In genomic region chr12:4279120-4279690, GRCh38 we compare ENCODE assay signal across 11 cellular contexts. TPM values are rescaled to one million over a fixed set of nuclear protein-coding genes. Genes with fewer than 3 reads are reported as not detected.
DNase-seq lines count a peak whose midpoint lies in the region; ATAC-seq and TF ChIP-seq lines count a peak whose summit lies in the region.
"Had no signal": no experiment of that assay in that cellular context is flagged by ENCODE, and none has a peak within 500 bp of the region (broad histone marks: within the 10 kb centered on the region; RNA-seq: fewer than 3 reads in every experiment).

No MANE protein-coding gene starts in this region.

- H3K4me1 ChIP-seq in RWPE2 (ENCODE audit: insufficient read depth, poor library complexity, severe bottlenecking) (peaks cover 30% of the 10 kb centered on the region), duodenal mucosa (ENCODE audit: control insufficient read depth in 1 of 2, insufficient read depth in 2 of 2, low read length in 2 of 2) (peaks cover 65% of the 10 kb centered on the region in 2 donors), neural progenitor cell (peaks cover 13% of the 10 kb centered on the region), spleen (peaks cover 0 to 99% (median 69%) of the 10 kb centered on the region in 6 donors)

- TF ChIP-seq POLR2A in GM19193 (IDR thresholded peaks at IDR 0.05; ENCODE audit: extremely low read depth, insufficient read depth, insufficient read length) (peak; percentile 39), spleen (IDR thresholded peaks at IDR 0.05) (no peak)

- H3K9ac ChIP-seq in duodenal mucosa (ENCODE audit: low read depth in 1 of 2, low read length in 2 of 2): peak overlapping the region; percentile 1 to 12
- H3K9ac ChIP-seq in neural progenitor cell: no peak overlapping the region

- intact Hi-C loops in spleen (cut with DNase I; ENCODE audit: low total_unique reads): loop anchor here (5.0 kb wide), 2 partner anchors 392 to 407 kb away; partner anchors contain the start of gene PARP11

- peaks cover 47% of the 10 kb centered on the region for H3K79me2 ChIP-seq in neural progenitor cell (ENCODE audit: low read depth)

- WGBS in spleen, 5 donors: 70 to 85% (median 78%) methylated on average over 10 of the region's 10 CpGs

- H3K36me3 Mint-ChIP-seq in neural progenitor cell: peaks cover 64% of the 10 kb centered on the region

- DNase-seq in RWPE2 (ENCODE audit: low spot score) (no peak), neural progenitor cell (ENCODE audit: low spot score) (no peak), spleen (no peak), NCI-H1092 (lab: John Stamatoyannopoulos, UW) (no peak)
- DNase-seq: activated gamma-delta T cell, NCI-H187, NCI-H774, WERI-Rb-1 had no signal

- peaks cover 5% of the 10 kb centered on the region for H3F3A ChIP-seq in neural progenitor cell (ENCODE audit: low read depth)

- TF ChIP-seq CTCF in RWPE2 (IDR thresholded peaks at IDR 0.05; ENCODE audit: poor library complexity, severe bottlenecking) (no peak), neural progenitor cell (IDR thresholded peaks at IDR 0.05) (no peak), spleen (IDR thresholded peaks at IDR 0.05 in 8 of 11, conservative IDR thresholded peaks at IDR 0.05 in 3 of 11) (no peak)

- no peak overlapping the region for H3K4me3 ChIP-seq in RWPE2 (ENCODE audit: severe bottlenecking)
- peak overlapping the region in 1 of 2 donors; percentile 24 for H3K4me3 ChIP-seq in duodenal mucosa (ENCODE audit: low read depth in 1 of 2, low read length in 2 of 2)
- H3K4me3 ChIP-seq in neural progenitor cell: no peak overlapping the region
- no peak overlapping the region for H3K4me3 ChIP-seq in spleen

- H3K36me3 ChIP-seq in RWPE2 (ENCODE audit: low read depth) (peaks cover 97% of the 10 kb centered on the region), duodenal mucosa (ENCODE audit: control insufficient read depth in 1 of 2, insufficient read depth in 2 of 2, low read length in 2 of 2) (peaks cover 37 to 67% of the 10 kb centered on the region in 2 donors), neural progenitor cell (peaks cover 7% of the 10 kb centered on the region), spleen (peaks cover 0 to 81% (median 64%) of the 10 kb centered on the region in 6 donors)
- H3K36me3 ChIP-seq: WERI-Rb-1 had no signal

- peaks cover 14% of the 10 kb centered on the region for H3K27me3 Mint-ChIP-seq in neural progenitor cell (ENCODE audit: insufficient read depth, low read depth)

- H4K20me1 ChIP-seq in neural progenitor cell (ENCODE audit: low read depth): peaks cover 84% of the 10 kb centered on the region

- ATAC-seq in RWPE2 (ENCODE audit: low read depth) (no peak), HG03039 (IDR thresholded peaks at IDR 0.05; ENCODE audit: unreplicated experiment) (no peak)

- H3K4me3 Mint-ChIP-seq in neural progenitor cell: peak overlapping the region; percentile 78

- no peaks in the 10 kb centered on the region for H3K9me3 ChIP-seq in RWPE2 (ENCODE audit: severe bottlenecking)
- H3K9me3 ChIP-seq in duodenal mucosa (ENCODE audit: control insufficient read depth in 1 of 2, low read length in 2 of 2): no peaks in the 10 kb centered on the region
- H3K9me3 ChIP-seq in neural progenitor cell (ENCODE audit: low read depth): no peaks in the 10 kb centered on the region
- H3K9me3 ChIP-seq in spleen: no peaks in the 10 kb centered on the region

- H3K27ac Mint-ChIP-seq in neural progenitor cell: no peak overlapping the region

- H3K4me1 Mint-ChIP-seq in neural progenitor cell: peaks cover 71% of the 10 kb centered on the region

- H2AFZ ChIP-seq in neural progenitor cell (replicated peaks): no peak overlapping the region

- no peak overlapping the region for H3K4me2 ChIP-seq in neural progenitor cell

- H3K27ac ChIP-seq in RWPE2 (ENCODE audit: poor library complexity, severe bottlenecking): peak overlapping the region; percentile 89
- H3K27ac ChIP-seq in duodenal mucosa (ENCODE audit: low read depth, low read length): no peak overlapping the region
- no peak overlapping the region for H3K27ac ChIP-seq in neural progenitor cell
- H3K27ac ChIP-seq in spleen: peak overlapping the region in 2 of 8 donors; percentile 53 to 93
- H3K27ac ChIP-seq: WERI-Rb-1 had no signal

- H3K27me3 ChIP-seq in RWPE2 (ENCODE audit: insufficient read depth, poor library complexity, severe bottlenecking): no peaks in the 10 kb centered on the region
- no peaks in the 10 kb centered on the region for H3K27me3 ChIP-seq in duodenal mucosa (ENCODE audit: control insufficient read depth in 1 of 2, insufficient read depth in 2 of 2, low read length in 2 of 2)
- H3K27me3 ChIP-seq in neural progenitor cell: peaks cover 25% of the 10 kb centered on the region
- peaks cover 0 to 24% (median 13%) of the 10 kb centered on the region in 7 donors for H3K27me3 ChIP-seq in spleen (replicated peaks in 1 of 7)

- no peaks in the 10 kb centered on the region for H3K9me3 Mint-ChIP-seq in neural progenitor cell

RNA-seq across cellular contexts. Expression of gene CCND2, which starts 5.6 kb away (rescaled TPM):
- total RNA-seq in neural progenitor cell (ENCODE audit: low replicate concordance) (95.8 and 103 TPM in 2 replicates), spleen (100 to 1,000 TPM in 3 of 7 donors, 10 to 100 TPM in 4; 56.1 to 110 (median 65.1) TPM)
- polyA plus RNA-seq in spleen: 10 to 100 TPM in 2 of 3 donors, 1 to 10 TPM in 1; 9.4 to 15.2 (median 13.8) TPM

RNA-seq across cellular contexts. Expression of gene TIGAR, which starts 41.8 kb away (rescaled TPM):
- 7.1 and 18.1 TPM in 2 replicates for total RNA-seq in neural progenitor cell (ENCODE audit: low replicate concordance)
- total RNA-seq in spleen: 10 to 100 TPM in 6 of 7 donors, 1 to 10 TPM in 1; 7.1 to 16.7 (median 12.6) TPM
- polyA plus RNA-seq in spleen: 1 to 10 TPM; 4.5 to 9.0 (median 5.1) TPM
